37 cellular contexts compared by ENCODE assay signal in genomic region chr1:167815650-167816049, GRCh38.
"Had no signal": no experiment of that assay in that cellular context is flagged by ENCODE, and none has a peak within 500 bp of the region (broad histone marks: within the 10 kb centered on the region; RNA-seq: fewer than 3 reads in every experiment).

No MANE protein-coding gene starts in this region.

- H3K9me3 ChIP-seq: adrenal gland, body of pancreas had no signal

- H3K4me1 ChIP-seq: adrenal gland, breast epithelium had no signal

- ATAC-seq: activated CD8-positive, alpha-beta T cell treated with anti-CD3 and anti-CD28 coated beads for 36 hours; activated naive CD4-positive, alpha-beta T cell treated with anti-CD3 and anti-CD28 coated beads, Interleukin-2, amount 50 U/mL, for 72 hours; activated T-cell treated with anti-CD3 and anti-CD28 coated beads, Interleukin-2, amount 50 U/mL, for 4 hours; activated T-cell treated with anti-CD3 and anti-CD28 coated beads, Interleukin-2, amount 50 U/mL, for 72 hours; activated T-helper 17 cell treated with anti-CD3 and anti-CD28 coated beads, Interleukin-2, amount 50 U/mL, for 72 hours; body of pancreas had no signal

- FAIRE-seq: astrocyte, TTC549 had no signal

- H3K4me3 ChIP-seq: adrenal gland, body of pancreas, breast epithelium had no signal

- H3K4me3 Mint-ChIP-seq: activated B cell treated with CpG ODN at 0.5 μM for 24 hours; activated CD4-positive, alpha-beta memory T cell treated with anti-CD3 and anti-CD28 coated beads for 36 hours; activated CD4-positive, alpha-beta T cell treated with anti-CD3 and anti-CD28 coated beads, Interleukin-2, amount 10 ng/mL, durations not matched to agents 24 days and 14 days; activated CD8-positive, alpha-beta T cell treated with anti-CD3 and anti-CD28 coated beads for 36 hours; activated naive CD4-positive, alpha-beta T cell treated with anti-CD3 and anti-CD28 coated beads for 36 hours; activated naive CD8-positive, alpha-beta T cell treated with anti-CD3 and anti-CD28 coated beads for 36 hours; activated T-cell treated with anti-CD3 and anti-CD28 coated beads, Interleukin-2, amount 50 U/mL, for 4 hours; activated T-cell treated with anti-CD3 and anti-CD28 coated beads, Interleukin-2, amount 50 U/mL, for 72 hours; activated T-helper 1 cell treated with anti-CD3 and anti-CD28 coated beads, Interleukin-12 subunit alpha, Interleukin-12 subunit beta, Interleukin-2, Interleukin-4 antibody, amounts not matched to agents 30 ng/mL and 10 ng/mL and 1 ng/mL, durations not matched to agents 14 hours and 24 hours and 36 hours; activated T-helper 17 cell treated with anti-CD3 and anti-CD28 coated beads, Interleukin-2, amount 50 U/mL, for 72 hours; T-helper 1 cell treated with Interleukin-12 subunit alpha and Interleukin-12 subunit beta and Interleukin-4 antibody, amounts not matched to agents 30 μg/mL and 1 μg/mL, for 36 hours; T-helper 2 cell treated with Interferon-gamma antibody and Interleukin-4, amounts not matched to agents 5 μg/mL and 100 μg/mL, for 36 hours had no signal

- H3K36me3 ChIP-seq: adrenal gland, brain microvascular endothelial cell, breast epithelium had no signal

- H3K27ac ChIP-seq: adrenal gland, body of pancreas, brain microvascular endothelial cell, breast epithelium, VCaP had no signal

- H3K27me3 ChIP-seq: adrenal gland, body of pancreas, brain microvascular endothelial cell, breast epithelium had no signal

- DNase-seq: activated B cell treated with CpG ODN at 0.5 μM for 24 hours; activated CD4-positive, alpha-beta memory T cell treated with anti-CD3 and anti-CD28 coated beads for 36 hours; activated CD4-positive, alpha-beta T cell treated with anti-CD3 and anti-CD28 coated beads for 4 hours; activated CD4-positive, alpha-beta T cell treated with anti-CD3 and anti-CD28 coated beads, Interleukin-2, amount 10 ng/mL, durations not matched to agents 24 days and 14 days; activated CD4-positive, alpha-beta T cell treated with anti-CD3 and anti-CD28 coated beads, Interleukin-2, amount 50 U/mL, for 1 hour; activated CD4-positive, alpha-beta T cell treated with anti-CD3 and anti-CD28 coated beads, Interleukin-2, amount 50 U/mL, for 4 hours; activated CD4-positive, CD25-positive, alpha-beta regulatory T cell treated with anti-CD3 and anti-CD28 coated beads, Interleukin-2, amount 50 U/mL, for 72 hours; activated CD8-positive, alpha-beta memory T cell treated with anti-CD3 and anti-CD28 coated beads, Interleukin-2, amount 50 U/mL, for 4 hours; activated CD8-positive, alpha-beta T cell treated with anti-CD3 and anti-CD28 coated beads for 36 hours; activated effector memory CD4-positive, alpha-beta T cell treated with anti-CD3 and anti-CD28 coated beads, Interleukin-2, amount 50 U/mL, for 16 hours; activated gamma-delta T cell treated with Interleukin-2 at 50 U/mL for 16 hours; activated naive CD4-positive, alpha-beta T cell; activated naive CD4-positive, alpha-beta T cell treated with anti-CD3 and anti-CD28 coated beads for 36 hours; activated naive CD4-positive, alpha-beta T cell treated with anti-CD3 and anti-CD28 coated beads, Interleukin-2, amount 50 U/mL, for 16 hours; activated naive CD8-positive, alpha-beta T cell treated with anti-CD3 and anti-CD28 coated beads for 36 hours; activated T-cell treated with anti-CD3 and anti-CD28 coated beads for 4 hours; activated T-cell treated with anti-CD3 and anti-CD28 coated beads, Interleukin-2, amount 50 U/mL, for 1 hour; activated T-cell treated with anti-CD3 and anti-CD28 coated beads, Interleukin-2, amount 50 U/mL, for 4 hours; activated T-cell treated with anti-CD3 and anti-CD28 coated beads, Interleukin-2, amount 50 U/mL, for 72 hours; adrenal gland; amniotic stem cell; aorta; body of pancreas; brain microvascular endothelial cell; central memory CD4-positive, alpha-beta T cell; T-helper 1 cell; T-helper 2 cell; T-helper 9 cell had no signal

- H3K27ac Mint-ChIP-seq: activated B cell treated with CpG ODN at 0.5 μM for 24 hours; activated CD4-positive, alpha-beta memory T cell treated with anti-CD3 and anti-CD28 coated beads for 36 hours; activated CD4-positive, alpha-beta T cell treated with anti-CD3 and anti-CD28 coated beads, Interleukin-2, amount 10 ng/mL, durations not matched to agents 24 days and 14 days; activated CD8-positive, alpha-beta T cell treated with anti-CD3 and anti-CD28 coated beads for 36 hours; activated naive CD4-positive, alpha-beta T cell treated with anti-CD3 and anti-CD28 coated beads for 36 hours; activated naive CD4-positive, alpha-beta T cell treated with anti-CD3 and anti-CD28 coated beads, Interleukin-2, amount 50 U/mL, for 72 hours; activated naive CD8-positive, alpha-beta T cell treated with anti-CD3 and anti-CD28 coated beads for 36 hours; activated T-cell treated with anti-CD3 and anti-CD28 coated beads, Interleukin-2, amount 50 U/mL, for 72 hours; activated T-helper 1 cell treated with anti-CD3 and anti-CD28 coated beads, Interleukin-12 subunit alpha, Interleukin-12 subunit beta, Interleukin-2, Interleukin-4 antibody, amounts not matched to agents 30 ng/mL and 10 ng/mL and 1 ng/mL, durations not matched to agents 14 hours and 24 hours and 36 hours; activated T-helper 17 cell treated with anti-CD3 and anti-CD28 coated beads, Interleukin-2, amount 50 U/mL, for 72 hours; T-helper 1 cell treated with Interleukin-12 subunit alpha and Interleukin-12 subunit beta and Interleukin-4 antibody, amounts not matched to agents 30 μg/mL and 1 μg/mL, for 36 hours; T-helper 2 cell treated with Interferon-gamma antibody and Interleukin-4, amounts not matched to agents 5 μg/mL and 100 μg/mL, for 36 hours had no signal
